In genomic region chr19:7933411-7933810, GRCh38 we compare ENCODE assay signal across 1 cellular context.
TF ChIP-seq lines count a peak whose summit lies in the region.

No MANE protein-coding gene starts in this region.

TF ChIP-seq in K562, 482 proteins besides CTCF, POLR2A, EP300 and RAD21:
- TF ChIP-seq, protein P1, sequence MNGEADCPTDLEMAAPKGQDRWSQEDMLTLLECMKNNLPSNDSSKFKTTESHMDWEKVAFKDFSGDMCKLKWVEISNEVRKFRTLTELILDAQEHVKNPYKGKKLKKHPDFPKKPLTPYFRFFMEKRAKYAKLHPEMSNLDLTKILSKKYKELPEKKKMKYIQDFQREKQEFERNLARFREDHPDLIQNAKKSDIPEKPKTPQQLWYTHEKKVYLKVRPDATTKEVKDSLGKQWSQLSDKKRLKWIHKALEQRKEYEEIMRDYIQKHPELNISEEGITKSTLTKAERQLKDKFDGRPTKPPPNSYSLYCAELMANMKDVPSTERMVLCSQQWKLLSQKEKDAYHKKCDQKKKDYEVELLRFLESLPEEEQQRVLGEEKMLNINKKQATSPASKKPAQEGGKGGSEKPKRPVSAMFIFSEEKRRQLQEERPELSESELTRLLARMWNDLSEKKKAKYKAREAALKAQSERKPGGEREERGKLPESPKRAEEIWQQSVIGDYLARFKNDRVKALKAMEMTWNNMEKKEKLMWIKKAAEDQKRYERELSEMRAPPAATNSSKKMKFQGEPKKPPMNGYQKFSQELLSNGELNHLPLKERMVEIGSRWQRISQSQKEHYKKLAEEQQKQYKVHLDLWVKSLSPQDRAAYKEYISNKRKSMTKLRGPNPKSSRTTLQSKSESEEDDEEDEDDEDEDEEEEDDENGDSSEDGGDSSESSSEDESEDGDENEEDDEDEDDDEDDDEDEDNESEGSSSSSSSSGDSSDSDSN (IDR thresholded peaks at IDR 0.05; ENCODE audit: borderline replicate concordance in 1 of 2, low read depth in 2 of 2, low read length in 2 of 2), result no peak
- no peak for TF ChIP-seq CBX1 (IDR thresholded peaks at IDR 0.05; ENCODE audit: low read depth)
- TF ChIP-seq SMAD4 (CRISPR knock-in tag; conservative IDR thresholded peaks at IDR 0.05), result no peak
- TF ChIP-seq PBX2 (CRISPR knock-in tag; IDR thresholded peaks at IDR 0.05; ENCODE audit: low read depth), result no peak
- TF ChIP-seq PBX2 (tag; conservative IDR thresholded peaks at IDR 0.05; ENCODE audit: low read depth), result no peak
- no peak for TF ChIP-seq ZNF184 (CRISPR knock-in tag; IDR thresholded peaks at IDR 0.05)
- TF ChIP-seq ZFPM2 (CRISPR knock-in tag; IDR thresholded peaks at IDR 0.05), result no peak
- TF ChIP-seq ELF2 (CRISPR knock-in tag; IDR thresholded peaks at IDR 0.05), result no peak
- no peak for TF ChIP-seq SNIP1 (IDR thresholded peaks at IDR 0.05; ENCODE audit: low read depth)
- TF ChIP-seq THRAP3 (IDR thresholded peaks at IDR 0.05; ENCODE audit: borderline replicate concordance), result no peak
- no peak for TF ChIP-seq HMG20A (CRISPR knock-in tag; conservative IDR thresholded peaks at IDR 0.05)
- TF ChIP-seq, protein P2, sequence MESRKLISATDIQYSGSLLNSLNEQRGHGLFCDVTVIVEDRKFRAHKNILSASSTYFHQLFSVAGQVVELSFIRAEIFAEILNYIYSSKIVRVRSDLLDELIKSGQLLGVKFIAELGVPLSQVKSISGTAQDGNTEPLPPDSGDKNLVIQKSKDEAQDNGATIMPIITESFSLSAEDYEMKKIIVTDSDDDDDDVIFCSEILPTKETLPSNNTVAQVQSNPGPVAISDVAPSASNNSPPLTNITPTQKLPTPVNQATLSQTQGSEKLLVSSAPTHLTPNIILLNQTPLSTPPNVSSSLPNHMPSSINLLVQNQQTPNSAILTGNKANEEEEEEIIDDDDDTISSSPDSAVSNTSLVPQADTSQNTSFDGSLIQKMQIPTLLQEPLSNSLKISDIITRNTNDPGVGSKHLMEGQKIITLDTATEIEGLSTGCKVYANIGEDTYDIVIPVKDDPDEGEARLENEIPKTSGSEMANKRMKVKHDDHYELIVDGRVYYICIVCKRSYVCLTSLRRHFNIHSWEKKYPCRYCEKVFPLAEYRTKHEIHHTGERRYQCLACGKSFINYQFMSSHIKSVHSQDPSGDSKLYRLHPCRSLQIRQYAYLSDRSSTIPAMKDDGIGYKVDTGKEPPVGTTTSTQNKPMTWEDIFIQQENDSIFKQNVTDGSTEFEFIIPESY (CRISPR knock-in tag; IDR thresholded peaks at IDR 0.05), result peak; percentile 43; the same call in 1 of the 2 replicates
- TF ChIP-seq ZNF639 (CRISPR knock-in tag; conservative IDR thresholded peaks at IDR 0.05 in 1 of 2, IDR thresholded peaks at IDR 0.05 in 1 of 2), result no peak
- TF ChIP-seq ZKSCAN3 (CRISPR knock-in tag; IDR thresholded peaks at IDR 0.05), result no peak
- TF ChIP-seq CBX5 (IDR thresholded peaks at IDR 0.05; ENCODE audit: borderline replicate concordance, low read depth), result no peak
- TF ChIP-seq ZNF436 (CRISPR knock-in tag; IDR thresholded peaks at IDR 0.05), result no peak
- TF ChIP-seq BHLHE40 (IDR thresholded peaks at IDR 0.05; ENCODE audit: low read length), result no peak
- TF ChIP-seq FUS (optimal IDR thresholded peaks at IDR 0.05; ENCODE audit: low read depth, low read length), result no peak
- no peak for TF ChIP-seq TEAD4 (IDR thresholded peaks at IDR 0.05; ENCODE audit: low read length)
- no peak for TF ChIP-seq TEAD4 (CRISPR knock-in tag; IDR thresholded peaks at IDR 0.05; ENCODE audit: borderline replicate concordance)
- peak; percentile 34 for TF ChIP-seq RBFOX2 (IDR thresholded peaks at IDR 0.05; ENCODE audit: low read depth, low read length)
- peak; percentile 58; the same call in 1 of the 2 replicates for TF ChIP-seq POLR2G (IDR thresholded peaks at IDR 0.05; ENCODE audit: low read depth, low read length)
- no peak for TF ChIP-seq ZNF146 (CRISPR knock-in tag; IDR thresholded peaks at IDR 0.05; ENCODE audit: unreplicated experiment)
- TF ChIP-seq ZNF785 (CRISPR knock-in tag; IDR thresholded peaks at IDR 0.05), result no peak
- TF ChIP-seq ZBTB7A (IDR thresholded peaks at IDR 0.05; ENCODE audit: borderline replicate concordance, control insufficient read depth, low read depth, low read length), result peak; percentile 37; the same call in 1 of the 2 replicates
- no peak for TF ChIP-seq CBX8 (IDR thresholded peaks at IDR 0.05; ENCODE audit: borderline replicate concordance, extremely low read depth, low read depth, low read length, poor library complexity, severe bottlenecking)
- no peak for TF ChIP-seq PTRF (tag; IDR thresholded peaks at IDR 0.05)
- TF ChIP-seq ZNF551 (CRISPR knock-in tag; IDR thresholded peaks at IDR 0.05), result no peak
- no peak for TF ChIP-seq SMARCB1 (IDR thresholded peaks at IDR 0.05; ENCODE audit: insufficient read length, low read depth)
